21 cellular contexts compared by ENCODE assay signal in genomic region chr4:113725963-113726362, GRCh38.
"Had no signal": no experiment of that assay in that cellular context is flagged by ENCODE, and none has a peak within 500 bp of the region (broad histone marks: within the 10 kb centered on the region; RNA-seq: fewer than 3 reads in every experiment).

No MANE protein-coding gene starts in this region.

- H3K27me3 ChIP-seq: body of pancreas, cardiac muscle cell, suprapubic skin, tibial nerve had no signal

- DNase-seq: activated CD4-positive, alpha-beta memory T cell treated with anti-CD3 and anti-CD28 coated beads for 36 hours; activated CD4-positive, alpha-beta T cell treated with anti-CD3 and anti-CD28 coated beads for 1 hour; activated naive CD4-positive, alpha-beta T cell treated with anti-CD3 and anti-CD28 coated beads for 36 hours; activated T-cell treated with anti-CD3 and anti-CD28 coated beads, Interleukin-2, amount 50 U/mL, for 48 hours; body of pancreas; effector CD4-positive, alpha-beta T cell; erythroblast; foreskin melanocyte; naive thymus-derived CD4-positive, alpha-beta T cell; right cardiac atrium; stimulated activated CD4-positive, alpha-beta T cell treated with anti-CD3 and anti-CD28 coated beads, Interleukin-12 subunit alpha, Interleukin-12 subunit beta, amount 100 ng/mL, for 4 hours; stimulated activated CD4-positive, alpha-beta T cell treated with anti-CD3 and anti-CD28 coated beads, Interleukin-4, amount 100 ng/mL, for 4 hours; stimulated activated naive CD8-positive, alpha-beta T cell treated with anti-CD3 and anti-CD28 coated beads, Interleukin-15, amount 100 ng/mL, for 72 hours; WERI-Rb-1 had no signal

- H3K4me3 Mint-ChIP-seq: activated CD4-positive, alpha-beta memory T cell treated with anti-CD3 and anti-CD28 coated beads for 36 hours; activated naive CD4-positive, alpha-beta T cell treated with anti-CD3 and anti-CD28 coated beads for 36 hours; dendritic cell treated with granulocyte-macrophage colony-stimulating factor and Interleukin-4, amounts not matched to agents 40 ng/mL and 50 ng/mL, for 4 days had no signal

- H3K36me3 ChIP-seq: cardiac muscle cell, prostate gland, suprapubic skin, tibial nerve, WERI-Rb-1 had no signal

- H3K9me3 ChIP-seq: body of pancreas, prostate gland, suprapubic skin, tibial nerve had no signal

- H3K9me3 Mint-ChIP-seq: activated CD4-positive, alpha-beta memory T cell treated with anti-CD3 and anti-CD28 coated beads for 36 hours; activated naive CD4-positive, alpha-beta T cell treated with anti-CD3 and anti-CD28 coated beads for 36 hours; dendritic cell treated with granulocyte-macrophage colony-stimulating factor and Interleukin-4, amounts not matched to agents 40 ng/mL and 50 ng/mL, for 4 days; naive thymus-derived CD4-positive, alpha-beta T cell; stimulated activated naive CD8-positive, alpha-beta T cell treated with anti-CD3 and anti-CD28 coated beads, Interleukin-15, amount 100 ng/mL, for 72 hours had no signal

- H3K27ac Mint-ChIP-seq: activated CD4-positive, alpha-beta memory T cell treated with anti-CD3 and anti-CD28 coated beads for 36 hours; activated naive CD4-positive, alpha-beta T cell treated with anti-CD3 and anti-CD28 coated beads for 36 hours; dendritic cell treated with granulocyte-macrophage colony-stimulating factor and Interleukin-4, amounts not matched to agents 40 ng/mL and 50 ng/mL, for 4 days; stimulated activated naive CD8-positive, alpha-beta T cell treated with anti-CD3 and anti-CD28 coated beads, Interleukin-15, amount 100 ng/mL, for 72 hours had no signal

- H3K27ac ChIP-seq: body of pancreas, cardiac muscle cell, prostate gland, suprapubic skin, tibial nerve, WERI-Rb-1 had no signal

- H3K4me3 ChIP-seq: body of pancreas, cardiac muscle cell, lung, prostate gland, suprapubic skin, tibial nerve had no signal

- H3K4me1 ChIP-seq: body of pancreas, prostate gland, suprapubic skin had no signal

- ATAC-seq: body of pancreas; left lobe of liver; naive thymus-derived CD4-positive, alpha-beta T cell; right cardiac atrium; stimulated activated naive CD8-positive, alpha-beta T cell treated with anti-CD3 and anti-CD28 coated beads, Interleukin-15, amount 100 ng/mL, for 72 hours had no signal

- H3K27me3 Mint-ChIP-seq: activated CD4-positive, alpha-beta memory T cell treated with anti-CD3 and anti-CD28 coated beads for 36 hours; dendritic cell treated with granulocyte-macrophage colony-stimulating factor and Interleukin-4, amounts not matched to agents 40 ng/mL and 50 ng/mL, for 4 days; naive thymus-derived CD4-positive, alpha-beta T cell; stimulated activated naive CD8-positive, alpha-beta T cell treated with anti-CD3 and anti-CD28 coated beads, Interleukin-15, amount 100 ng/mL, for 72 hours had no signal
